Comparison of ENCODE assay signal across 1 cellular context in the genomic region with DNA sequence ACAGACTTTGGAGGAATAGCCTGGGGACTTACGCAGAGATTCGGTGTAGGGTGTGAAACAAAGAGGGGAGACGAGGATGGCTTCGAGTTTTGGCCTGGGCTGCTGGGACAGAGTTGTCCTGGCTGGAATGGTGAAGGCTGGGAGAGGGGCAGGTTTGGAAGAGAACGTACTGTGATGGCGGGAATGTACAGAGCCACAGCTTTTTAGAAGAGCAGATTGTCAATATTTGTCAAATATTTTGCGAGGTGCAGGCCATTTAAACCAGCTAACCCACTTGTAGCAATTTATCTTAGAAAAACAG.
TF ChIP-seq lines count a peak whose summit lies in the region.

No MANE protein-coding gene starts in this region.

TF ChIP-seq in HepG2, 621 proteins besides CTCF, POLR2A, EP300 and RAD21:
- TF ChIP-seq ZNF547 (CRISPR knock-in tag; IDR thresholded peaks at IDR 0.05) (0 out of 2 replicates have a peak, but pooled peaks have one; percentile 1), SRSF1 (optimal IDR thresholded peaks at IDR 0.05; ENCODE audit: low read depth, low read length) (peak; percentile 2), ZNF761 (CRISPR knock-in tag; conservative IDR thresholded peaks at IDR 0.05) (no peak), ZNF296 (CRISPR knock-in tag; conservative IDR thresholded peaks at IDR 0.05) (no peak)
